ENCODE assay signal across 22 cellular contexts in genomic region chr21:42348762-42349161, GRCh38. TPM values are rescaled to one million over a fixed set of nuclear protein-coding genes. Genes with fewer than 3 reads are reported as not detected.
DNase-seq lines count a peak whose midpoint lies in the region; ATAC-seq, FAIRE-seq and TF ChIP-seq lines count a peak whose summit lies in the region.
"Had no signal": no experiment of that assay in that cellular context is flagged by ENCODE, and none has a peak within 500 bp of the region (broad histone marks: within the 10 kb centered on the region; RNA-seq: fewer than 3 reads in every experiment).

No MANE protein-coding gene starts in this region.

- no peak overlapping the region for H2BK20ac ChIP-seq in H1 (ENCODE audit: low read length)

- WGBS in H1 (ENCODE audit: extremely low coverage in 1 of 2, insufficient coverage in 1 of 2, insufficient read length in 1 of 2, insufficient replicate concordance in 2 of 2, low coverage in 1 of 2, low lambda C conversion rate in 2 of 2, missing lambda C conversion rate in 1 of 2), 2 experiments, result 80% methylated on average over 2 of the region's 2 CpGs; no CpG with 5 or more reads in 1 of the 2 experiments

- H3K27me3 ChIP-seq in H1 (replicated peaks in 1 of 4; ENCODE audit: control insufficient read depth in 3 of 4, extremely low read depth in 1 of 4, insufficient read depth in 3 of 4, low read length in 3 of 4), result no peaks in the 10 kb centered on the region
- H3K27me3 ChIP-seq: BE2C had no signal

- DNase-seq in H1 (ENCODE audit: low read depth in 1 of 2, low spot score in 2 of 2) (no peak), islet precursor cell (peak; percentile 8), sciatic nerve (ENCODE audit: low spot score) (peak; percentile 2), type B pancreatic cell (ENCODE audit: extremely low spot score, unreplicated experiment) (peak; percentile 20), DMS114 treated with DMSO at 0.1 percent for 48 hours (lab: John Stamatoyannopoulos, UW; ENCODE audit: unreplicated experiment) (no peak), SIG-M5 (lab: John Stamatoyannopoulos, UW) (no peak), endothelial cell (ENCODE audit: low spot score) (no peak)
- DNase-seq: ACHN; BE2C; C1 segment of cervical spinal cord; CD4-positive, CD25-positive, alpha-beta regulatory T cell; CD8-positive, alpha-beta memory T cell; COR-L47; DMS 273 treated with DMSO at 0.1 percent for 48 hours; IMR-90 had no signal

- H3K27ac Mint-ChIP-seq in type B pancreatic cell, result no peak overlapping the region
- H3K27ac Mint-ChIP-seq in endothelial cell (ENCODE audit: unreplicated experiment), result no peak overlapping the region
- H3K27ac Mint-ChIP-seq: CD4-positive, CD25-positive, alpha-beta regulatory T cell; CD8-positive, alpha-beta memory T cell had no signal

- H3K4me3 ChIP-seq in H1 (ENCODE audit: extremely low read depth in 1 of 4, insufficient read depth in 2 of 4, low read depth in 3 of 4, low read length in 4 of 4), result no peak overlapping the region
- H3K4me3 ChIP-seq: HAP-1 had no signal

- H3K23ac ChIP-seq in H1 (ENCODE audit: insufficient read length), result no peak overlapping the region

- H3K4me3 Mint-ChIP-seq in type B pancreatic cell (no peak overlapping the region), endothelial cell (ENCODE audit: unreplicated experiment) (no peak overlapping the region)
- H3K4me3 Mint-ChIP-seq: CD4-positive, CD25-positive, alpha-beta regulatory T cell; CD8-positive, alpha-beta memory T cell had no signal

- no peak overlapping the region for H3K9ac ChIP-seq in H1 (replicated peaks in 1 of 4; ENCODE audit: extremely low read depth in 1 of 4, low read depth in 3 of 4, low read length in 3 of 4)

- H3K36me3 ChIP-seq in H1 (ENCODE audit: control insufficient read depth in 2 of 4, insufficient read depth in 4 of 4, low read length in 3 of 4), result no peaks in the 10 kb centered on the region
- H3K36me3 ChIP-seq: BE2C, HAP-1 had no signal

- no peak for ATAC-seq in sciatic nerve

- H3K27me3 Mint-ChIP-seq in type B pancreatic cell (peaks cover 3% of the 10 kb centered on the region), endothelial cell (ENCODE audit: unreplicated experiment) (peaks cover 4% of the 10 kb centered on the region)
- H3K27me3 Mint-ChIP-seq: CD8-positive, alpha-beta memory T cell had no signal

- H3K9me3 Mint-ChIP-seq in type B pancreatic cell (no peaks in the 10 kb centered on the region), endothelial cell (ENCODE audit: unreplicated experiment) (no peaks in the 10 kb centered on the region)

- H3K4me1 Mint-ChIP-seq in type B pancreatic cell (ENCODE audit: unreplicated experiment) (no peaks in the 10 kb centered on the region), endothelial cell (ENCODE audit: unreplicated experiment) (peaks cover 6% of the 10 kb centered on the region)
- H3K4me1 Mint-ChIP-seq: CD4-positive, CD25-positive, alpha-beta regulatory T cell; CD8-positive, alpha-beta memory T cell had no signal

- no peak overlapping the region for H2BK5ac ChIP-seq in H1 (ENCODE audit: low read depth, low read length)

- H3K4ac ChIP-seq in H1 (replicated peaks; ENCODE audit: insufficient read length, low read depth, low read length), result no peak overlapping the region

- no peak overlapping the region for H2BK15ac ChIP-seq in H1 (ENCODE audit: low read length)

- no peak for FAIRE-seq in H1 (lab: Jason Lieb, UNC)
- FAIRE-seq: A204.1, G401.6, GM19239, HTR-8/SVneo had no signal

- no peaks in the 10 kb centered on the region for H3K4me1 ChIP-seq in H1 (replicated peaks in 1 of 4; ENCODE audit: control insufficient read depth in 3 of 4, insufficient read depth in 4 of 4, low read length in 3 of 4)
- H3K4me1 ChIP-seq: BE2C, HAP-1 had no signal

- H4K91ac ChIP-seq in H1 (replicated peaks; ENCODE audit: insufficient read length, low read length), result no peak overlapping the region

- TF ChIP-seq EP300 in H1 (IDR thresholded peaks at IDR 0.05; ENCODE audit: borderline replicate concordance in 1 of 2, low read depth in 2 of 2, low read length in 2 of 2), result no peak

- H3K18ac ChIP-seq in H1 (ENCODE audit: extremely low read depth, low read length), result no peak overlapping the region

- CTCF ChIA-PET in H1 (lab: Charles Lee; ENCODE audit: partially characterized antibody), result interaction anchor here (1.0 to 3.4 kb wide), 3 partner anchors 10 to 39 kb away, joined by 4 to 22 read pairs (median 8); no protein-coding TSS in a partner anchor

- intact Hi-C loops in sciatic nerve (cut with DNase I), result no loop called here

- no peak overlapping the region for H3K14ac ChIP-seq in H1 (ENCODE audit: insufficient read length)

- no peaks in the 10 kb centered on the region for H3K79me1 ChIP-seq in H1 (ENCODE audit: low read depth, low read length)

- no peak overlapping the region for H3K4me2 ChIP-seq in H1 (ENCODE audit: insufficient read depth in 1 of 2, low read depth in 2 of 2, low read length in 2 of 2)

- H3K36me3 Mint-ChIP-seq in type B pancreatic cell (no peaks in the 10 kb centered on the region), endothelial cell (ENCODE audit: low read depth, unreplicated experiment) (no peaks in the 10 kb centered on the region)
- H3K36me3 Mint-ChIP-seq: CD4-positive, CD25-positive, alpha-beta regulatory T cell had no signal

- H3K23me2 ChIP-seq in H1 (ENCODE audit: low read depth, low read length), result no peaks in the 10 kb centered on the region

- no peak overlapping the region for H2BK120ac ChIP-seq in H1 (replicated peaks; ENCODE audit: low read depth, low read length)

- TF ChIP-seq CTCF in H1 (IDR thresholded peaks at IDR 0.05; ENCODE audit: control extremely low read depth in 1 of 3, insufficient read depth in 1 of 3, low read depth in 1 of 3, low read length in 3 of 3), result no peak
- no peak for TF ChIP-seq CTCF in type B pancreatic cell (conservative IDR thresholded peaks at IDR 0.05)
- TF ChIP-seq CTCF in endothelial cell (IDR thresholded peaks at IDR 0.05; ENCODE audit: unreplicated experiment), result no peak

- POLR2A ChIA-PET in H1 (lab: Charles Lee; ENCODE audit: partially characterized antibody), result no interaction called here

- TF ChIP-seq POLR2A in H1 (IDR thresholded peaks at IDR 0.05; ENCODE audit: control extremely low read depth in 1 of 2, low read depth in 2 of 2, low read length in 2 of 2), result no peak

- no peaks in the 10 kb centered on the region for H4K20me1 ChIP-seq in H1 (replicated peaks in 1 of 2; ENCODE audit: control insufficient read depth in 1 of 2, insufficient read depth in 2 of 2, low read length in 2 of 2)

- H4K8ac ChIP-seq in H1 (ENCODE audit: extremely low read depth, insufficient read depth, low read length), result no peak overlapping the region

- H2AK5ac ChIP-seq in H1 (ENCODE audit: low read depth, low read length), result no peak overlapping the region

- H3K27ac ChIP-seq in H1 (ENCODE audit: low read depth, low read length), result no peak overlapping the region
- H3K27ac ChIP-seq: HL-60 had no signal

- no peaks in the 10 kb centered on the region for H3K9me3 ChIP-seq in H1 (ENCODE audit: insufficient read depth in 2 of 2, low read depth in 1 of 2, low read length in 1 of 2)
- H3K9me3 ChIP-seq: BE2C, HAP-1 had no signal

- no peak overlapping the region for H4K5ac ChIP-seq in H1 (ENCODE audit: insufficient read length, low read depth, low read length)

- no peak overlapping the region for H2BK12ac ChIP-seq in H1 (ENCODE audit: low read depth, low read length)

- no peak overlapping the region for H3K56ac ChIP-seq in H1 (replicated peaks; ENCODE audit: insufficient read length, low read depth, low read length)

- no peak overlapping the region for H2AFZ ChIP-seq in H1 (ENCODE audit: low read length)

- no peaks in the 10 kb centered on the region for H3K79me2 ChIP-seq in H1 (ENCODE audit: control insufficient read depth in 1 of 2, insufficient read depth in 2 of 2, low read length in 2 of 2)

- TF ChIP-seq RAD21 in H1 (IDR thresholded peaks at IDR 0.05 in 1 of 2, conservative IDR thresholded peaks at IDR 0.05 in 1 of 2; ENCODE audit: low read depth in 2 of 2, low read length in 2 of 2), result no peak

RNA-seq across cellular contexts. Expression of gene TFF2, which starts 2.0 kb away (rescaled TPM):
- total RNA-seq in H1 (2021; fragmentation: NEBNext Ultra II Directional; extraction: Animal tissue kit (Norgen Biotek cat#: 25700)), result not detected in 2 replicates
- not detected in 2 replicates for polyA plus RNA-seq in H1 (2011; rRNA removed)
- not detected for polyA plus RNA-seq in H1 (2011; cell fraction: cytosol; rRNA removed)
- not detected for polyA plus RNA-seq in H1 (2011; cell fraction: nucleus; rRNA removed)
- not detected in 4 replicates for polyA plus RNA-seq in H1 (2012, experiment 1 of 2)
- polyA plus RNA-seq in H1 (2012, experiment 2 of 2), result not detected
- polyA plus RNA-seq in H1 (2013, experiment 1 of 2), result not detected
- polyA plus RNA-seq in H1 (2013, experiment 2 of 2), result not detected
- polyA minus RNA-seq in H1 (2011; rRNA and poly(A)+ RNA removed), result not detected in 2 replicates
- not detected for polyA minus RNA-seq in H1 (2011; cell fraction: cytosol; rRNA and poly(A)+ RNA removed)
- not detected for polyA minus RNA-seq in H1 (2011; cell fraction: nucleus; rRNA and poly(A)+ RNA removed)
- not detected for total RNA-seq in sciatic nerve
- 5.2 and 11.3 TPM in 2 replicates for total RNA-seq in type B pancreatic cell (ENCODE audit: low replicate concordance)
- total RNA-seq in endothelial cell (ENCODE audit: unreplicated experiment), result not detected
- total RNA-seq: CD4-positive, CD25-positive, alpha-beta regulatory T cell; CD8-positive, alpha-beta memory T cell; H4; IMR-90 had no signal
- polyA plus RNA-seq: CD4-positive, CD25-positive, alpha-beta regulatory T cell; CD8-positive, alpha-beta memory T cell; IMR-90 had no signal

RNA-seq across cellular contexts. Expression of gene TFF1, which starts 17.6 kb away (rescaled TPM):
- total RNA-seq in H1 (2021; fragmentation: NEBNext Ultra II Directional; extraction: Animal tissue kit (Norgen Biotek cat#: 25700)), result not detected in 2 replicates
- polyA plus RNA-seq in H1 (2011; rRNA removed), result not detected in 2 replicates
- not detected for polyA plus RNA-seq in H1 (2011; cell fraction: cytosol; rRNA removed)
- polyA plus RNA-seq in H1 (2011; cell fraction: nucleus; rRNA removed), result not detected
- not detected in 4 replicates for polyA plus RNA-seq in H1 (2012, experiment 1 of 2)
- not detected for polyA plus RNA-seq in H1 (2012, experiment 2 of 2)
- not detected for polyA plus RNA-seq in H1 (2013, experiment 1 of 2)
- polyA plus RNA-seq in H1 (2013, experiment 2 of 2), result not detected
- not detected in 2 replicates for polyA minus RNA-seq in H1 (2011; rRNA and poly(A)+ RNA removed)
- polyA minus RNA-seq in H1 (2011; cell fraction: cytosol; rRNA and poly(A)+ RNA removed), result not detected
- polyA minus RNA-seq in H1 (2011; cell fraction: nucleus; rRNA and poly(A)+ RNA removed), result not detected
- not detected for total RNA-seq in sciatic nerve
- total RNA-seq in type B pancreatic cell (ENCODE audit: low replicate concordance), result 42.6 and 136 TPM in 2 replicates
- total RNA-seq in endothelial cell (ENCODE audit: unreplicated experiment), result not detected
- total RNA-seq: CD4-positive, CD25-positive, alpha-beta regulatory T cell; CD8-positive, alpha-beta memory T cell; H4; IMR-90 had no signal
- polyA plus RNA-seq: CD4-positive, CD25-positive, alpha-beta regulatory T cell; CD8-positive, alpha-beta memory T cell; IMR-90 had no signal

RNA-seq across cellular contexts. Expression of gene TFF3, which starts 33.6 kb away (rescaled TPM):
- 1.7 TPM in 1 of 2 replicates, not detected in the other for total RNA-seq in H1 (2021; fragmentation: NEBNext Ultra II Directional; extraction: Animal tissue kit (Norgen Biotek cat#: 25700))
- polyA plus RNA-seq in H1 (2011; rRNA removed), result 4.1 and 6.7 TPM in 2 replicates
- 2.8 TPM for polyA plus RNA-seq in H1 (2011; cell fraction: cytosol; rRNA removed)
- 2.2 TPM for polyA plus RNA-seq in H1 (2011; cell fraction: nucleus; rRNA removed)
- 1.2 to 4.3 TPM (median 2.0 TPM) in 4 replicates for polyA plus RNA-seq in H1 (2012, experiment 1 of 2)
- 8.3 TPM for polyA plus RNA-seq in H1 (2012, experiment 2 of 2)
- 2.6 TPM for polyA plus RNA-seq in H1 (2013, experiment 1 of 2)
- polyA plus RNA-seq in H1 (2013, experiment 2 of 2), result 2.0 TPM
- polyA minus RNA-seq in H1 (2011; rRNA and poly(A)+ RNA removed), result 0.41 TPM in 1 of 2 replicates, not detected in the other
- not detected for polyA minus RNA-seq in H1 (2011; cell fraction: cytosol; rRNA and poly(A)+ RNA removed)
- polyA minus RNA-seq in H1 (2011; cell fraction: nucleus; rRNA and poly(A)+ RNA removed), result not detected
- total RNA-seq in sciatic nerve (6.1 TPM), type B pancreatic cell (ENCODE audit: low replicate concordance) (31.5 and 183 TPM in 2 replicates), endothelial cell (ENCODE audit: unreplicated experiment) (not detected)
- total RNA-seq: CD4-positive, CD25-positive, alpha-beta regulatory T cell; CD8-positive, alpha-beta memory T cell; H4; IMR-90 had no signal
- polyA plus RNA-seq: CD4-positive, CD25-positive, alpha-beta regulatory T cell; CD8-positive, alpha-beta memory T cell; IMR-90 had no signal

RNA-seq across cellular contexts. Expression of gene TMPRSS3, which starts 47.1 kb away (rescaled TPM):
- total RNA-seq in H1 (2021; fragmentation: NEBNext Ultra II Directional; extraction: Animal tissue kit (Norgen Biotek cat#: 25700)), result not detected in 2 replicates
- polyA plus RNA-seq in H1 (2011; rRNA removed), result 0.38 and 0.75 TPM in 2 replicates
- 0.61 TPM for polyA plus RNA-seq in H1 (2011; cell fraction: cytosol; rRNA removed)
- polyA plus RNA-seq in H1 (2011; cell fraction: nucleus; rRNA removed), result 0.63 TPM
- polyA plus RNA-seq in H1 (2012, experiment 1 of 2), result 0.19 to 0.52 TPM (median 0.36 TPM) in 3 of 4 replicates, not detected in the other
- polyA plus RNA-seq in H1 (2012, experiment 2 of 2), result 0.16 TPM
- 0.06 TPM for polyA plus RNA-seq in H1 (2013, experiment 1 of 2)
- 0.13 TPM for polyA plus RNA-seq in H1 (2013, experiment 2 of 2)
- polyA minus RNA-seq in H1 (2011; rRNA and poly(A)+ RNA removed), result 0.44 and 0.63 TPM in 2 replicates
- polyA minus RNA-seq in H1 (2011; cell fraction: cytosol; rRNA and poly(A)+ RNA removed), result not detected
- 1.3 TPM for polyA minus RNA-seq in H1 (2011; cell fraction: nucleus; rRNA and poly(A)+ RNA removed)
- total RNA-seq in sciatic nerve (not detected), type B pancreatic cell (ENCODE audit: low replicate concordance) (0.74 and 1.3 TPM in 2 replicates), endothelial cell (ENCODE audit: unreplicated experiment) (not detected)
- total RNA-seq: IMR-90 had no signal
- polyA plus RNA-seq: IMR-90 had no signal

RNA-seq across cellular contexts. Expression of gene UBASH3A, which starts 54.9 kb away (rescaled TPM):
- total RNA-seq in H1 (2021; fragmentation: NEBNext Ultra II Directional; extraction: Animal tissue kit (Norgen Biotek cat#: 25700)), result not detected in 2 replicates
- not detected in 2 replicates for polyA plus RNA-seq in H1 (2011; rRNA removed)
- polyA plus RNA-seq in H1 (2011; cell fraction: cytosol; rRNA removed), result not detected
- polyA plus RNA-seq in H1 (2011; cell fraction: nucleus; rRNA removed), result not detected
- polyA plus RNA-seq in H1 (2012, experiment 1 of 2), result not detected in 4 replicates
- polyA plus RNA-seq in H1 (2012, experiment 2 of 2), result not detected
- not detected for polyA plus RNA-seq in H1 (2013, experiment 1 of 2)
- polyA plus RNA-seq in H1 (2013, experiment 2 of 2), result not detected
- polyA minus RNA-seq in H1 (2011; rRNA and poly(A)+ RNA removed), result 0.19 TPM in 1 of 2 replicates, not detected in the other
- polyA minus RNA-seq in H1 (2011; cell fraction: cytosol; rRNA and poly(A)+ RNA removed), result not detected
- polyA minus RNA-seq in H1 (2011; cell fraction: nucleus; rRNA and poly(A)+ RNA removed), result not detected
- total RNA-seq in sciatic nerve, result 0.71 TPM
- not detected in 2 replicates for total RNA-seq in type B pancreatic cell (ENCODE audit: low replicate concordance)
- total RNA-seq in endothelial cell (ENCODE audit: unreplicated experiment), result not detected
- total RNA-seq: H4, IMR-90 had no signal
- polyA plus RNA-seq: IMR-90 had no signal

Comparison
In these comparisons a context has a peak if more than half of its experiments do, and no peak if none do; other contexts are left out.
1. DNase-seq: peak in islet precursor cell (single experiment), sciatic nerve (single experiment) and type B pancreatic cell (single experiment); none in H1 (0 of 2), DMS114 treated with DMSO at 0.1 percent for 48 hours (single experiment), SIG-M5 (single experiment) and endothelial cell (single experiment).
2. RNA of gene TFF1, which starts 17.6 kb away (total RNA-seq): 42.6 to 136 TPM in type B pancreatic cell; not detected in H1, not detected in sciatic nerve (single experiment) and not detected in endothelial cell (single experiment); every median in the first group is over 10 times any median in the second.